Comparison of ENCODE assay signal across 1 cellular context in the genomic region with DNA sequence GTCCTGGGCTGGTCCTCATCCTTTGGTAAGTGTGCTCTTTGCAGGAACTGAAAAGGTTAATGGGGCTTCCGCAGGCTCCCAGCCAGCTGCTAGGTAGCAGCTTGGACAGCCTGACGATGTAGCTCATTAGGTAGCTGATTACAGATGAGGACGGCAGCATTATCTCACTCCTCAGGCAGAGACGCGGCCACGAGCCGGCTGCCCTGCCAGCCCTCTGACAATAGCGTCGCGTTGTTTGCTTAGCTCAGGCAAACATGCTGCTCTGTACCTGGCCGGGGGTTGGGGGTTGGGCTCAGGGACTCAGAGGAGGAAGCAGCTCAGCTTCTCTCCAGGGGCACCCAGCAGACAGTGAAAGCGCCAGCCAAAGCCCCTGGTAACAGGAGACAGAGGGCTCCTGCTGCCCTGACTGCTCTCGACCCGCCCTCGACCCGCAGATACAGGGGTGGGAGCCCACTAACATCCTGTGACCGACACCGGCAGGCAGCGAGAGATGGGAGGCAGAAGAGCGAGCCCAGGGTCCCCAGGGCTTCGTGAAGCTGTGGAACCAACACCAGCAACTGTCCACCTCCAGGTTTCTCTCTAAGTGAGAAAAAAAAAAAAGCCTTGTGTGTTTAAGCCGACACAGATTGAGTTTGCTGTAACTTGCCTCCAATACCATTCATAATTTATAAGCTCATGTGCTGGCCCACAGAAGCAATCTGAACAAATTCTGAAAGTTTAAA.
TF ChIP-seq lines count a peak whose summit lies in the region.

No MANE protein-coding gene starts in this region.

TF ChIP-seq in HepG2, 621 proteins besides CTCF, POLR2A, EP300 and RAD21 (continued from another document and continues in another):
- TF ChIP-seq ZNF574 (CRISPR knock-in tag; IDR thresholded peaks at IDR 0.05) (peak; percentile 66; the same call in 1 of the 2 replicates), KLF13 (CRISPR knock-in tag; IDR thresholded peaks at IDR 0.05) (no peak), EEA1 (CRISPR knock-in tag; IDR thresholded peaks at IDR 0.05; ENCODE audit: borderline replicate concordance) (no peak), ZFP37 (CRISPR knock-in tag; IDR thresholded peaks at IDR 0.05; ENCODE audit: borderline replicate concordance) (0 out of 2 replicates have a peak, but pooled peaks have one; percentile 58), ZNF513 (CRISPR knock-in tag; conservative IDR thresholded peaks at IDR 0.05) (no peak), ZBTB33 (CRISPR knock-in tag; IDR thresholded peaks at IDR 0.05) (peak; percentile 41; the same call in 1 of the 2 replicates), HNF4A (CRISPR knock-in tag; IDR thresholded peaks at IDR 0.05) (0 out of 2 replicates have a peak, but pooled peaks have one; percentile 17), NR2C2 (CRISPR knock-in tag; IDR thresholded peaks at IDR 0.05; ENCODE audit: borderline replicate concordance) (no peak), ISL2 (CRISPR knock-in tag; IDR thresholded peaks at IDR 0.05) (peak; percentile 46; the same call in 1 of the 2 replicates), SYNCRIP (IDR thresholded peaks at IDR 0.05; ENCODE audit: insufficient read depth, low read depth, low read length) (no peak), LRRFIP1 (CRISPR knock-in tag; conservative IDR thresholded peaks at IDR 0.05) (no peak), ZNF329 (CRISPR knock-in tag; IDR thresholded peaks at IDR 0.05; ENCODE audit: low read depth) (no peak), ZNF83 (CRISPR knock-in tag; IDR thresholded peaks at IDR 0.05; ENCODE audit: borderline replicate concordance) (no peak), GABPB1 (CRISPR knock-in tag; IDR thresholded peaks at IDR 0.05) (peak; percentile 20; the same call in 1 of the 2 replicates), ZNF543 (CRISPR knock-in tag; IDR thresholded peaks at IDR 0.05) (no peak), SP4 (CRISPR knock-in tag; IDR thresholded peaks at IDR 0.05) (no peak), ZNF317 (CRISPR knock-in tag; IDR thresholded peaks at IDR 0.05) (0 out of 2 replicates have a peak, but pooled peaks have one; percentile 16), ZNF850 (CRISPR knock-in tag; conservative IDR thresholded peaks at IDR 0.05) (no peak), KLF6 (CRISPR knock-in tag; IDR thresholded peaks at IDR 0.05) (no peak), JARID2 (CRISPR knock-in tag; IDR thresholded peaks at IDR 0.05; ENCODE audit: insufficient replicate concordance) (no peak), SOX6 (IDR thresholded peaks at IDR 0.05) (no peak), SOX6 (CRISPR knock-in tag; IDR thresholded peaks at IDR 0.05) (peak; percentile 93), EED (CRISPR knock-in tag; IDR thresholded peaks at IDR 0.05) (no peak), AHR (CRISPR knock-in tag; IDR thresholded peaks at IDR 0.05) (no peak), XRCC5 (optimal IDR thresholded peaks at IDR 0.05; ENCODE audit: low read length) (peak; percentile 56), MED13 (CRISPR knock-in tag; IDR thresholded peaks at IDR 0.05) (no peak), ZNF510 (CRISPR knock-in tag; IDR thresholded peaks at IDR 0.05; ENCODE audit: low read depth) (no peak), HOXA7 (CRISPR knock-in tag; IDR thresholded peaks at IDR 0.05) (no peak), REL (CRISPR knock-in tag; conservative IDR thresholded peaks at IDR 0.05) (no peak), GATAD2A (CRISPR knock-in tag; IDR thresholded peaks at IDR 0.05) (peak; percentile 83), HMGA1 (CRISPR knock-in tag; conservative IDR thresholded peaks at IDR 0.05) (no peak), ZNF414 (CRISPR knock-in tag; IDR thresholded peaks at IDR 0.05) (no peak), ZKSCAN8 (CRISPR knock-in tag; IDR thresholded peaks at IDR 0.05; ENCODE audit: borderline replicate concordance) (no peak), ZZZ3 (CRISPR knock-in tag; IDR thresholded peaks at IDR 0.05; ENCODE audit: borderline replicate concordance) (no peak), ZMYM2 (CRISPR knock-in tag; IDR thresholded peaks at IDR 0.05) (no peak), ZNF24 (IDR thresholded peaks at IDR 0.05) (no peak), ZNF557 (CRISPR knock-in tag; IDR thresholded peaks at IDR 0.05) (no peak), MAFG (CRISPR knock-in tag; IDR thresholded peaks at IDR 0.05) (no peak), RARA (CRISPR knock-in tag; IDR thresholded peaks at IDR 0.05) (peak; percentile 61), HDAC2 (CRISPR knock-in tag; IDR thresholded peaks at IDR 0.05) (peak; percentile 72), HMG20A (CRISPR knock-in tag; IDR thresholded peaks at IDR 0.05; ENCODE audit: borderline replicate concordance) (peak; percentile 20; the same call in 1 of the 2 replicates), ZNF33B (CRISPR knock-in tag; IDR thresholded peaks at IDR 0.05) (no peak), PBX3 (CRISPR knock-in tag; IDR thresholded peaks at IDR 0.05; ENCODE audit: borderline replicate concordance) (no peak), YEATS4 (CRISPR knock-in tag; IDR thresholded peaks at IDR 0.05; ENCODE audit: borderline replicate concordance) (no peak), RBAK (CRISPR knock-in tag; IDR thresholded peaks at IDR 0.05) (no peak), ZBTB46 (CRISPR knock-in tag; IDR thresholded peaks at IDR 0.05; ENCODE audit: borderline replicate concordance) (no peak)
- TF ChIP-seq, protein P1, sequence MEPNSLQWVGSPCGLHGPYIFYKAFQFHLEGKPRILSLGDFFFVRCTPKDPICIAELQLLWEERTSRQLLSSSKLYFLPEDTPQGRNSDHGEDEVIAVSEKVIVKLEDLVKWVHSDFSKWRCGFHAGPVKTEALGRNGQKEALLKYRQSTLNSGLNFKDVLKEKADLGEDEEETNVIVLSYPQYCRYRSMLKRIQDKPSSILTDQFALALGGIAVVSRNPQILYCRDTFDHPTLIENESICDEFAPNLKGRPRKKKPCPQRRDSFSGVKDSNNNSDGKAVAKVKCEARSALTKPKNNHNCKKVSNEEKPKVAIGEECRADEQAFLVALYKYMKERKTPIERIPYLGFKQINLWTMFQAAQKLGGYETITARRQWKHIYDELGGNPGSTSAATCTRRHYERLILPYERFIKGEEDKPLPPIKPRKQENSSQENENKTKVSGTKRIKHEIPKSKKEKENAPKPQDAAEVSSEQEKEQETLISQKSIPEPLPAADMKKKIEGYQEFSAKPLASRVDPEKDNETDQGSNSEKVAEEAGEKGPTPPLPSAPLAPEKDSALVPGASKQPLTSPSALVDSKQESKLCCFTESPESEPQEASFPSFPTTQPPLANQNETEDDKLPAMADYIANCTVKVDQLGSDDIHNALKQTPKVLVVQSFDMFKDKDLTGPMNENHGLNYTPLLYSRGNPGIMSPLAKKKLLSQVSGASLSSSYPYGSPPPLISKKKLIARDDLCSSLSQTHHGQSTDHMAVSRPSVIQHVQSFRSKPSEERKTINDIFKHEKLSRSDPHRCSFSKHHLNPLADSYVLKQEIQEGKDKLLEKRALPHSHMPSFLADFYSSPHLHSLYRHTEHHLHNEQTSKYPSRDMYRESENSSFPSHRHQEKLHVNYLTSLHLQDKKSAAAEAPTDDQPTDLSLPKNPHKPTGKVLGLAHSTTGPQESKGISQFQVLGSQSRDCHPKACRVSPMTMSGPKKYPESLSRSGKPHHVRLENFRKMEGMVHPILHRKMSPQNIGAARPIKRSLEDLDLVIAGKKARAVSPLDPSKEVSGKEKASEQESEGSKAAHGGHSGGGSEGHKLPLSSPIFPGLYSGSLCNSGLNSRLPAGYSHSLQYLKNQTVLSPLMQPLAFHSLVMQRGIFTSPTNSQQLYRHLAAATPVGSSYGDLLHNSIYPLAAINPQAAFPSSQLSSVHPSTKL (CRISPR knock-in tag; IDR thresholded peaks at IDR 0.05) = peak; percentile 58; the same call in 1 of the 2 replicates
- TF ChIP-seq, protein P2, sequence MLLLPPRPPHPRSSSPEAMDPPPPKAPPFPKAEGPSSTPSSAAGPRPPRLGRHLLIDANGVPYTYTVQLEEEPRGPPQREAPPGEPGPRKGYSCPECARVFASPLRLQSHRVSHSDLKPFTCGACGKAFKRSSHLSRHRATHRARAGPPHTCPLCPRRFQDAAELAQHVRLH (CRISPR knock-in tag; IDR thresholded peaks at IDR 0.05; ENCODE audit: borderline replicate concordance, low read depth) = no peak
